8 cellular contexts compared by ENCODE assay signal in the genomic region with DNA sequence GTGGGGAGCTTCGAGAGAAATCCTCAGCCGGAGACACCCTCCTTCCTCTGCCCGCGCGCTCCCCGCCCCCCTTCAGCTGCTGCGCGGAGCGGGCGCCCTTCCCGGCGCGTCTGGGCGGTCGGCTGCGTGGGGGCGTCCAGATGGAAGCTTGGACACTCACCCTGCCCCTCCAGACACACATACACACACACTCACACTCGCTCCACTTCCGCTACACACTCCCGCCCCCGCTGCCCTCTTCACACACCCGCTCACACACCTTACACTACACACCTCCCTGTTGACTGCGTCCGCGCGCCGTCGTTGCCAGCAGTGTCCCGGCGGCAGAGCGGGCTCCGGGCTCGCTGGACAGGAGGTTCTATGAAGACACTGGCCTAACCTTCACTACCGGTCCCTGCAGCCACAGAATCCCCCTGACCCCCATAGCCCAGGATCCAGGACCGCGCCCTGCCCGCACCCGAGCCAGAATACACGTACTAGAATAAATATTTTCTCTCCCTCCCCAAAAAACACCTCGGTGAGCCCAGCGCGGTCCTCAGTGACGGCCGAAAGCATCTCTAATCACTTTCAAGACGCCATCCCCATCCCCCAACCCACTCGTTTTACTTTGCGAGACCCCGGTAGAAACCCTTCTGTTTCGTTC. TPM values are rescaled to one million over a fixed set of nuclear protein-coding genes. Genes with fewer than 3 reads are reported as not detected.
DNase-seq lines count a peak whose midpoint lies in the region; ATAC-seq and TF ChIP-seq lines count a peak whose summit lies in the region.

No MANE protein-coding gene starts in this region.

- peak overlapping the region; percentile 95 for H3K27ac Mint-ChIP-seq in CD4-positive, alpha-beta T cell
- H3K27ac Mint-ChIP-seq in neural crest cell (ENCODE audit: unreplicated experiment) = peak overlapping the region; percentile 1

- no peak for TF ChIP-seq EP300 in tibial nerve (IDR thresholded peaks at IDR 0.05)

- WGBS in tibial nerve, 2 donors = 0 to 1% methylated on average over 43 to 48 of the region's 49 CpGs

- CTCF ChIA-PET in CD4-positive, alpha-beta T cell (lab: Charles Lee) = interaction anchor here (0.6 to 4.7 kb wide), 24 partner anchors 9 to 392 kb away, joined by 3 to 40 read pairs (median 6); a partner anchor contains a TSS

- H3K4me1 Mint-ChIP-seq in CD4-positive, alpha-beta T cell (ENCODE audit: low read depth) = peaks cover 49% of the 10 kb centered on the region
- peaks cover 48% of the 10 kb centered on the region for H3K4me1 Mint-ChIP-seq in neural crest cell

- peak overlapping the region; percentile 73 for H3K27ac ChIP-seq in CD4-positive, alpha-beta T cell (ENCODE audit: low read depth, low read length)
- H3K27ac ChIP-seq in tibial nerve = peak overlapping the region; percentile 79 to 94 (median 88)

- intact Hi-C loops in CD4-positive, alpha-beta T cell (cut with DNase I, micrococcal nuclease) = loop anchor here (1.0 to 10.0 kb wide), 12 partner anchors 85 to 912 kb away; a partner anchor contains a TSS

- H3K4me3 ChIP-seq in fibroblast of mammary gland (ENCODE audit: control insufficient read depth, low read depth, low read length) (peak overlapping the region; percentile 53), tibial nerve (peak overlapping the region; percentile 79 to 96 (median 86))

- ATAC-seq in CD4-positive, alpha-beta T cell (ENCODE audit: poor library complexity) = peak; percentile 29
- peak; percentile 18 for ATAC-seq in GM21447 (IDR thresholded peaks at IDR 0.05; ENCODE audit: unreplicated experiment)

- peaks cover 11% of the 10 kb centered on the region for H3K36me3 Mint-ChIP-seq in CD4-positive, alpha-beta T cell (ENCODE audit: low read depth)
- H3K36me3 Mint-ChIP-seq in neural crest cell (ENCODE audit: low read depth) = peaks cover 5% of the 10 kb centered on the region

- H3K4me3 Mint-ChIP-seq in CD4-positive, alpha-beta T cell = peak overlapping the region; percentile 97
- H3K4me3 Mint-ChIP-seq in neural crest cell = peak overlapping the region; percentile 92

- H3K27me3 Mint-ChIP-seq in CD4-positive, alpha-beta T cell = peaks cover 56% of the 10 kb centered on the region
- H3K27me3 Mint-ChIP-seq in neural crest cell (ENCODE audit: low read depth) = peaks cover 61% of the 10 kb centered on the region

- peaks cover 39% of the 10 kb centered on the region for H3K27me3 ChIP-seq in CD4-positive, alpha-beta T cell (ENCODE audit: control insufficient read depth, insufficient read depth, low read length)
- peaks cover 0 to 28% of the 10 kb centered on the region in 2 donors for H3K27me3 ChIP-seq in tibial nerve

- peaks cover 0 to 54% (median 28%) of the 10 kb centered on the region in 4 donors for H3K4me1 ChIP-seq in tibial nerve

- H3K9me3 Mint-ChIP-seq in CD4-positive, alpha-beta T cell = no peaks in the 10 kb centered on the region
- H3K9me3 Mint-ChIP-seq in neural crest cell = no peaks in the 10 kb centered on the region

- peaks cover 0 to 18% (median 0%) of the 10 kb centered on the region in 3 donors for H3K36me3 ChIP-seq in tibial nerve

- POLR2A ChIA-PET in CD4-positive, alpha-beta T cell (lab: Charles Lee) = interaction anchor here (0.6 to 5.7 kb wide), 26 partner anchors 12 to 917 kb away, joined by 3 to 106 read pairs (median 4); a partner anchor contains a TSS

- peak in 6 of 10 experiments; percentile 35 to 58 (median 46) for DNase-seq in CD4-positive, alpha-beta T cell
- DNase-seq in LHCN-M2 (ENCODE audit: low read depth) = peak; percentile 32
- peak; percentile 66 for DNase-seq in activated T-cell treated with anti-CD3 and anti-CD28 coated beads for 48 hours (ENCODE audit: low read depth)
- no peak for DNase-seq in fibroblast of mammary gland (ENCODE audit: low read depth)
- peak; percentile 26 for DNase-seq in neural crest cell (ENCODE audit: low read depth, low spot score)
- DNase-seq in tibial nerve (ENCODE audit: low spot score in 2 of 2) = peak in 1 of 2 donors; percentile 31
- no peak for DNase-seq in NCI-H82 treated with DMSO at 0.1 percent for 48 hours (lab: John Stamatoyannopoulos, UW; ENCODE audit: unreplicated experiment)

- H3K9me3 ChIP-seq in CD4-positive, alpha-beta T cell (ENCODE audit: control insufficient read depth, low read length) = no peaks in the 10 kb centered on the region
- H3K9me3 ChIP-seq in tibial nerve = no peaks in the 10 kb centered on the region

- no peak for TF ChIP-seq CTCF in CD4-positive, alpha-beta T cell (IDR thresholded peaks at IDR 0.05)
- no peak for TF ChIP-seq CTCF in fibroblast of mammary gland (conservative IDR thresholded peaks at IDR 0.05; ENCODE audit: control insufficient read depth, insufficient read depth, low read depth, low read length)
- TF ChIP-seq CTCF in neural crest cell (conservative IDR thresholded peaks at IDR 0.05) = no peak
- TF ChIP-seq CTCF in tibial nerve (IDR thresholded peaks at IDR 0.05) = no peak

- TF ChIP-seq POLR2A in tibial nerve (IDR thresholded peaks at IDR 0.05) = no peak

RNA-seq across cellular contexts. Expression of a gene that starts 1.1 kb away (rescaled TPM):
- 1 to 10 TPM; 3.2 to 5.4 TPM for total RNA-seq in CD4-positive, alpha-beta T cell
- 0.13 and 0.46 TPM in 2 replicates for total RNA-seq in LHCN-M2 (2014; rRNA removed)
- 1.8 TPM for polyA plus RNA-seq in LHCN-M2 (2012)
- 14.2 and 14.4 TPM in 2 replicates for total RNA-seq in neural crest cell
- 10 to 100 TPM; 19.4 to 35.4 (median 27.7) TPM for total RNA-seq in tibial nerve

RNA-seq across cellular contexts. Expression of a gene that starts 12.7 kb away (rescaled TPM):
- 10 to 100 TPM; 14.3 to 15.9 TPM for total RNA-seq in CD4-positive, alpha-beta T cell
- total RNA-seq in LHCN-M2 (2014; rRNA removed) (41.3 and 45.6 TPM in 2 replicates), neural crest cell (41.0 TPM in 2 replicates), tibial nerve (10 to 100 TPM; 36.9 to 73.9 (median 48.1) TPM)
- 14.8 TPM for polyA plus RNA-seq in LHCN-M2 (2012)

Comparison
In these comparisons a context has a peak if more than half of its experiments do, and no peak if none do; other contexts are left out.
1. DNase-seq: peak in CD4-positive, alpha-beta T cell (6 of 10), LHCN-M2 (single experiment), activated T-cell treated with anti-CD3 and anti-CD28 coated beads for 48 hours (single experiment) and neural crest cell (single experiment); none in fibroblast of mammary gland (single experiment) and NCI-H82 treated with DMSO at 0.1 percent for 48 hours (single experiment).